Comparison of ENCODE assay signal across 1 cellular context in the genomic region with DNA sequence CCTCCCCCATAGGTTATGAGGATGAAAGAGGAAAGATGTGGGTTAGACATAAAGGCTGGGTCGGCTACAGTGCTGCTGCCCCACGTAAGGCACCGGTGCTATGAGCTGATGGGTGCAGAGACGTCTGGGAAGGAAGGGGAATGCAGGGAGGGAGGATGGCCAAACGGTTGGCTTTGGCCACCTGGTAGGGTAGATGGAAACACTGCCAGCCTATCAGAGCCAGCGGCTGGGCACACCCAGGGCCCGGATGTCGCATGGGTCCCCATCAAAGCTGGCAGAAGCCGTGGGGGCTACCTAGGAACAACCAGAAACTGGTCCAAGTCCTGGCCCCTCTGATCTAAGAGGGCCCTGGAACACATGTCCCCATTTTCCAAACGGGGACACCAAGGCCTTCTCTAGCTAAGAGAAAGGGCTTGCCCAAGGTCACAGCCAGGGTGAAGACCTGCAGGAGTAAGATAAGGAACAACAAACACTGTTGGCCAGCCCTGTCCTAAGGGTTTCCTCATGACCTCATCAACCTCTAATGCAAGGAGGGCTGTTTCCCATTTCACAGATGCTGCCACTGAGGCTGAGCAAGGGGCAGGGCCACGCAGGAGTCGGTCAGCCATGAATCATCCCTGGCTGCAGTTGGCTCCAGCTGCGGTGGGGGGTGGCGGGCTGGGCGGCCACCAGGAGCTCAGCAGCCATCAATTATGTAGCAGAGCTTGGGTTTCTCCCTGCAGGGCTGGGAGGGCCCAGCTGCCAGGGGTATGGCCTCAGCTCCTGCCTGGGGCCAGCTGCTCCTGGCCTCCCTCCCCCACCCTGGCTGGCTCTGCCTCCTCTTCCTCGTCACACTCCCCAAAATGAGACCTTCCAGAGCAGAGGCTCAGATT.
TF ChIP-seq lines count a peak whose summit lies in the region.

No MANE protein-coding gene starts in this region.

TF ChIP-seq in K562, 482 proteins besides CTCF, POLR2A, EP300 and RAD21 (continued from another document and continues in another):
- TF ChIP-seq, protein P1, sequence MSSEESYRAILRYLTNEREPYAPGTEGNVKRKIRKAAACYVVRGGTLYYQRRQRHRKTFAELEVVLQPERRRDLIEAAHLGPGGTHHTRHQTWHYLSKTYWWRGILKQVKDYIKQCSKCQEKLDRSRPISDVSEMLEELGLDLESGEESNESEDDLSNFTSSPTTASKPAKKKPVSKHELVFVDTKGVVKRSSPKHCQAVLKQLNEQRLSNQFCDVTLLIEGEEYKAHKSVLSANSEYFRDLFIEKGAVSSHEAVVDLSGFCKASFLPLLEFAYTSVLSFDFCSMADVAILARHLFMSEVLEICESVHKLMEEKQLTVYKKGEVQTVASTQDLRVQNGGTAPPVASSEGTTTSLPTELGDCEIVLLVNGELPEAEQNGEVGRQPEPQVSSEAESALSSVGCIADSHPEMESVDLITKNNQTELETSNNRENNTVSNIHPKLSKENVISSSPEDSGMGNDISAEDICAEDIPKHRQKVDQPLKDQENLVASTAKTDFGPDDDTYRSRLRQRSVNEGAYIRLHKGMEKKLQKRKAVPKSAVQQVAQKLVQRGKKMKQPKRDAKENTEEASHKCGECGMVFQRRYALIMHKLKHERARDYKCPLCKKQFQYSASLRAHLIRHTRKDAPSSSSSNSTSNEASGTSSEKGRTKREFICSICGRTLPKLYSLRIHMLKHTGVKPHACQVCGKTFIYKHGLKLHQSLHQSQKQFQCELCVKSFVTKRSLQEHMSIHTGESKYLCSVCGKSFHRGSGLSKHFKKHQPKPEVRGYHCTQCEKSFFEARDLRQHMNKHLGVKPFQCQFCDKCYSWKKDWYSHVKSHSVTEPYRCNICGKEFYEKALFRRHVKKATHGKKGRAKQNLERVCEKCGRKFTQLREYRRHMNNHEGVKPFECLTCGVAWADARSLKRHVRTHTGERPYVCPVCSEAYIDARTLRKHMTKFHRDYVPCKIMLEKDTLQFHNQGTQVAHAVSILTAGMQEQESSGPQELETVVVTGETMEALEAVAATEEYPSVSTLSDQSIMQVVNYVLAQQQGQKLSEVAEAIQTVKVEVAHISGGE (CRISPR knock-in tag; IDR thresholded peaks at IDR 0.05) = no peak
- TF ChIP-seq DPF2 (IDR thresholded peaks at IDR 0.05) = peak; percentile 93
- no peak for TF ChIP-seq PPARD (CRISPR knock-in tag; IDR thresholded peaks at IDR 0.05)
- TF ChIP-seq MECOM (CRISPR knock-in tag; IDR thresholded peaks at IDR 0.05) = no peak
- TF ChIP-seq, protein P2, sequence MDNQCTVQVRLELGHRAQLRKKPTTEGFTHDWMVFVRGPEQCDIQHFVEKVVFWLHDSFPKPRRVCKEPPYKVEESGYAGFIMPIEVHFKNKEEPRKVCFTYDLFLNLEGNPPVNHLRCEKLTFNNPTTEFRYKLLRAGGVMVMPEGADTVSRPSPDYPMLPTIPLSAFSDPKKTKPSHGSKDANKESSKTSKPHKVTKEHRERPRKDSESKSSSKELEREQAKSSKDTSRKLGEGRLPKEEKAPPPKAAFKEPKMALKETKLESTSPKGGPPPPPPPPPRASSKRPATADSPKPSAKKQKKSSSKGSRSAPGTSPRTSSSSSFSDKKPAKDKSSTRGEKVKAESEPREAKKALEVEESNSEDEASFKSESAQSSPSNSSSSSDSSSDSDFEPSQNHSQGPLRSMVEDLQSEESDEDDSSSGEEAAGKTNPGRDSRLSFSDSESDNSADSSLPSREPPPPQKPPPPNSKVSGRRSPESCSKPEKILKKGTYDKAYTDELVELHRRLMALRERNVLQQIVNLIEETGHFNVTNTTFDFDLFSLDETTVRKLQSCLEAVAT (IDR thresholded peaks at IDR 0.05) = no peak
- TF ChIP-seq, protein P3, sequence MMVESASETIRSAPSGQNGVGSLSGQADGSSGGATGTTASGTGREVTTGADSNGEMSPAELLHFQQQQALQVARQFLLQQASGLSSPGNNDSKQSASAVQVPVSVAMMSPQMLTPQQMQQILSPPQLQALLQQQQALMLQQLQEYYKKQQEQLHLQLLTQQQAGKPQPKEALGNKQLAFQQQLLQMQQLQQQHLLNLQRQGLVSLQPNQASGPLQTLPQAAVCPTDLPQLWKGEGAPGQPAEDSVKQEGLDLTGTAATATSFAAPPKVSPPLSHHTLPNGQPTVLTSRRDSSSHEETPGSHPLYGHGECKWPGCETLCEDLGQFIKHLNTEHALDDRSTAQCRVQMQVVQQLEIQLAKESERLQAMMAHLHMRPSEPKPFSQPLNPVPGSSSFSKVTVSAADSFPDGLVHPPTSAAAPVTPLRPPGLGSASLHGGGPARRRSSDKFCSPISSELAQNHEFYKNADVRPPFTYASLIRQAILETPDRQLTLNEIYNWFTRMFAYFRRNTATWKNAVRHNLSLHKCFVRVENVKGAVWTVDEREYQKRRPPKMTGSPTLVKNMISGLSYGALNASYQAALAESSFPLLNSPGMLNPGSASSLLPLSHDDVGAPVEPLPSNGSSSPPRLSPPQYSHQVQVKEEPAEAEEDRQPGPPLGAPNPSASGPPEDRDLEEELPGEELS (CRISPR knock-in tag; IDR thresholded peaks at IDR 0.05; ENCODE audit: borderline replicate concordance) = 0 out of 2 replicates have a peak, but pooled peaks have one; percentile 74
- no peak for TF ChIP-seq NCOA2 (IDR thresholded peaks at IDR 0.05; ENCODE audit: partially characterized antibody in 2 of 2)
- no peak for TF ChIP-seq TFAM (CRISPR knock-in tag; conservative IDR thresholded peaks at IDR 0.05)
- 0 out of 2 replicates have a peak, but pooled peaks have one; percentile 36 for TF ChIP-seq MYC (IDR thresholded peaks at IDR 0.05; ENCODE audit: low read depth, low read length)
- TF ChIP-seq MYC (CRISPR knock-in tag; IDR thresholded peaks at IDR 0.05; ENCODE audit: borderline replicate concordance, low read depth) = no peak
- no peak for TF ChIP-seq DDX20 (tag; IDR thresholded peaks at IDR 0.05; ENCODE audit: low read depth)
- no peak for TF ChIP-seq KLF6 (CRISPR knock-in tag; IDR thresholded peaks at IDR 0.05; ENCODE audit: borderline replicate concordance)
- TF ChIP-seq TAL1 (IDR thresholded peaks at IDR 0.05) = peak; percentile 84
- TF ChIP-seq, protein P4, sequence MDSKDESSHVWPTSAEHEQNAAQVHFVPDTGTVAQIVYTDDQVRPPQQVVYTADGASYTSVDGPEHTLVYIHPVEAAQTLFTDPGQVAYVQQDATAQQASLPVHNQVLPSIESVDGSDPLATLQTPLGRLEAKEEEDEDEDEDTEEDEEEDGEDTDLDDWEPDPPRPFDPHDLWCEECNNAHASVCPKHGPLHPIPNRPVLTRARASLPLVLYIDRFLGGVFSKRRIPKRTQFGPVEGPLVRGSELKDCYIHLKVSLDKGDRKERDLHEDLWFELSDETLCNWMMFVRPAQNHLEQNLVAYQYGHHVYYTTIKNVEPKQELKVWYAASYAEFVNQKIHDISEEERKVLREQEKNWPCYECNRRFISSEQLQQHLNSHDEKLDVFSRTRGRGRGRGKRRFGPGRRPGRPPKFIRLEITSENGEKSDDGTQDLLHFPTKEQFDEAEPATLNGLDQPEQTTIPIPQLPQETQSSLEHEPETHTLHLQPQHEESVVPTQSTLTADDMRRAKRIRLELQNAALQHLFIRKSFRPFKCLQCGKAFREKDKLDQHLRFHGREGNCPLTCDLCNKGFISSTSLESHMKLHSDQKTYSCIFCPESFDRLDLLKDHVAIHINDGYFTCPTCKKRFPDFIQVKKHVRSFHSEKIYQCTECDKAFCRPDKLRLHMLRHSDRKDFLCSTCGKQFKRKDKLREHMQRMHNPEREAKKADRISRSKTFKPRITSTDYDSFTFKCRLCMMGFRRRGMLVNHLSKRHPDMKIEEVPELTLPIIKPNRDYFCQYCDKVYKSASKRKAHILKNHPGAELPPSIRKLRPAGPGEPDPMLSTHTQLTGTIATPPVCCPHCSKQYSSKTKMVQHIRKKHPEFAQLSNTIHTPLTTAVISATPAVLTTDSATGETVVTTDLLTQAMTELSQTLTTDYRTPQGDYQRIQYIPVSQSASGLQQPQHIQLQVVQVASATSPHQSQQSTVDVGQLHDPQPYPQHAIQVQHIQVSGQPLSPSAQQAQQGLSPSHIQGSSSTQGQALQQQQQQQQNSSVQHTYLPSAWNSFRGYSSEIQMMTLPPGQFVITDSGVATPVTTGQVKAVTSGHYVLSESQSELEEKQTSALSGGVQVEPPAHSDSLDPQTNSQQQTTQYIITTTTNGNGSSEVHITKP (IDR thresholded peaks at IDR 0.05; ENCODE audit: partially characterized antibody) = peak; percentile 88
- TF ChIP-seq KDM5B (IDR thresholded peaks at IDR 0.05; ENCODE audit: insufficient replicate concordance, low read depth, low read length) = no peak
- TF ChIP-seq, protein P5, sequence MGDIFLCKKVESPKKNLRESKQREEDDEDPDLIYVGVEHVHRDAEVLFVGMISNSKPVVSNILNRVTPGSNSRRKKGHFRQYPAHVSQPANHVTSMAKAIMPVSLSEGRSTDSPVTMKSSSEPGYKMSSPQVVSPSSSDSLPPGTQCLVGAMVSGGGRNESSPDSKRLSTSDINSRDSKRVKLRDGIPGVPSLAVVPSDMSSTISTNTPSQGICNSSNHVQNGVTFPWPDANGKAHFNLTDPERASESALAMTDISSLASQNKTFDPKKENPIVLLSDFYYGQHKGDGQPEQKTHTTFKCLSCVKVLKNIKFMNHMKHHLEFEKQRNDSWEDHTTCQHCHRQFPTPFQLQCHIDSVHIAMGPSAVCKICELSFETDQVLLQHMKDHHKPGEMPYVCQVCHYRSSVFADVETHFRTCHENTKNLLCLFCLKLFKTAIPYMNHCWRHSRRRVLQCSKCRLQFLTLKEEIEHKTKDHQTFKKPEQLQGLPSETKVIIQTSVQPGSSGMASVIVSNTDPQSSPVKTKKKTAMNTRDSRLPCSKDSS (IDR thresholded peaks at IDR 0.05; ENCODE audit: low read depth, partially characterized antibody) = no peak
- TF ChIP-seq, protein P6, sequence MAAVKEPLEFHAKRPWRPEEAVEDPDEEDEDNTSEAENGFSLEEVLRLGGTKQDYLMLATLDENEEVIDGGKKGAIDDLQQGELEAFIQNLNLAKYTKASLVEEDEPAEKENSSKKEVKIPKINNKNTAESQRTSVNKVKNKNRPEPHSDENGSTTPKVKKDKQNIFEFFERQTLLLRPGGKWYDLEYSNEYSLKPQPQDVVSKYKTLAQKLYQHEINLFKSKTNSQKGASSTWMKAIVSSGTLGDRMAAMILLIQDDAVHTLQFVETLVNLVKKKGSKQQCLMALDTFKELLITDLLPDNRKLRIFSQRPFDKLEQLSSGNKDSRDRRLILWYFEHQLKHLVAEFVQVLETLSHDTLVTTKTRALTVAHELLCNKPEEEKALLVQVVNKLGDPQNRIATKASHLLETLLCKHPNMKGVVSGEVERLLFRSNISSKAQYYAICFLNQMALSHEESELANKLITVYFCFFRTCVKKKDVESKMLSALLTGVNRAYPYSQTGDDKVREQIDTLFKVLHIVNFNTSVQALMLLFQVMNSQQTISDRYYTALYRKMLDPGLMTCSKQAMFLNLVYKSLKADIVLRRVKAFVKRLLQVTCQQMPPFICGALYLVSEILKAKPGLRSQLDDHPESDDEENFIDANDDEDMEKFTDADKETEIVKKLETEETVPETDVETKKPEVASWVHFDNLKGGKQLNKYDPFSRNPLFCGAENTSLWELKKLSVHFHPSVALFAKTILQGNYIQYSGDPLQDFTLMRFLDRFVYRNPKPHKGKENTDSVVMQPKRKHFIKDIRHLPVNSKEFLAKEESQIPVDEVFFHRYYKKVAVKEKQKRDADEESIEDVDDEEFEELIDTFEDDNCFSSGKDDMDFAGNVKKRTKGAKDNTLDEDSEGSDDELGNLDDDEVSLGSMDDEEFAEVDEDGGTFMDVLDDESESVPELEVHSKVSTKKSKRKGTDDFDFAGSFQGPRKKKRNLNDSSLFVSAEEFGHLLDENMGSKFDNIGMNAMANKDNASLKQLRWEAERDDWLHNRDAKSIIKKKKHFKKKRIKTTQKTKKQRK (IDR thresholded peaks at IDR 0.05; ENCODE audit: borderline replicate concordance, low read depth, low read length) = no peak
- TF ChIP-seq CREM (IDR thresholded peaks at IDR 0.05; ENCODE audit: low read depth) = peak; percentile 58
- TF ChIP-seq RB1 (IDR thresholded peaks at IDR 0.05; ENCODE audit: low read depth) = peak; percentile 18; the same call in 1 of the 2 replicates
- TF ChIP-seq, protein P7, sequence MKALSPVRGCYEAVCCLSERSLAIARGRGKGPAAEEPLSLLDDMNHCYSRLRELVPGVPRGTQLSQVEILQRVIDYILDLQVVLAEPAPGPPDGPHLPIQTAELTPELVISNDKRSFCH (CRISPR knock-in tag; IDR thresholded peaks at IDR 0.05) = no peak
- TF ChIP-seq, protein P7 (tag; IDR thresholded peaks at IDR 0.05) = peak; percentile 63; the same call in 1 of the 2 replicates
- TF ChIP-seq NFE2 (IDR thresholded peaks at IDR 0.05; ENCODE audit: low read depth) = no peak
- TF ChIP-seq, protein P8, sequence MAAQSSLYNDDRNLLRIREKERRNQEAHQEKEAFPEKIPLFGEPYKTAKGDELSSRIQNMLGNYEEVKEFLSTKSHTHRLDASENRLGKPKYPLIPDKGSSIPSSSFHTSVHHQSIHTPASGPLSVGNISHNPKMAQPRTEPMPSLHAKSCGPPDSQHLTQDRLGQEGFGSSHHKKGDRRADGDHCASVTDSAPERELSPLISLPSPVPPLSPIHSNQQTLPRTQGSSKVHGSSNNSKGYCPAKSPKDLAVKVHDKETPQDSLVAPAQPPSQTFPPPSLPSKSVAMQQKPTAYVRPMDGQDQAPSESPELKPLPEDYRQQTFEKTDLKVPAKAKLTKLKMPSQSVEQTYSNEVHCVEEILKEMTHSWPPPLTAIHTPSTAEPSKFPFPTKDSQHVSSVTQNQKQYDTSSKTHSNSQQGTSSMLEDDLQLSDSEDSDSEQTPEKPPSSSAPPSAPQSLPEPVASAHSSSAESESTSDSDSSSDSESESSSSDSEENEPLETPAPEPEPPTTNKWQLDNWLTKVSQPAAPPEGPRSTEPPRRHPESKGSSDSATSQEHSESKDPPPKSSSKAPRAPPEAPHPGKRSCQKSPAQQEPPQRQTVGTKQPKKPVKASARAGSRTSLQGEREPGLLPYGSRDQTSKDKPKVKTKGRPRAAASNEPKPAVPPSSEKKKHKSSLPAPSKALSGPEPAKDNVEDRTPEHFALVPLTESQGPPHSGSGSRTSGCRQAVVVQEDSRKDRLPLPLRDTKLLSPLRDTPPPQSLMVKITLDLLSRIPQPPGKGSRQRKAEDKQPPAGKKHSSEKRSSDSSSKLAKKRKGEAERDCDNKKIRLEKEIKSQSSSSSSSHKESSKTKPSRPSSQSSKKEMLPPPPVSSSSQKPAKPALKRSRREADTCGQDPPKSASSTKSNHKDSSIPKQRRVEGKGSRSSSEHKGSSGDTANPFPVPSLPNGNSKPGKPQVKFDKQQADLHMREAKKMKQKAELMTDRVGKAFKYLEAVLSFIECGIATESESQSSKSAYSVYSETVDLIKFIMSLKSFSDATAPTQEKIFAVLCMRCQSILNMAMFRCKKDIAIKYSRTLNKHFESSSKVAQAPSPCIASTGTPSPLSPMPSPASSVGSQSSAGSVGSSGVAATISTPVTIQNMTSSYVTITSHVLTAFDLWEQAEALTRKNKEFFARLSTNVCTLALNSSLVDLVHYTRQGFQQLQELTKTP (IDR thresholded peaks at IDR 0.05; ENCODE audit: low read depth in 1 of 2, partially characterized antibody in 2 of 2) = peak in 1 of 2 experiments; percentile 32
- TF ChIP-seq CREBBP (IDR thresholded peaks at IDR 0.05; ENCODE audit: low read depth, low read length) = no peak
- no peak for TF ChIP-seq RBBP5 (IDR thresholded peaks at IDR 0.05; ENCODE audit: borderline replicate concordance, insufficient read depth, low read length, poor library complexity, severe bottlenecking)
- TF ChIP-seq ZNF695 (CRISPR knock-in tag; IDR thresholded peaks at IDR 0.05) = no peak
- TF ChIP-seq MEIS2 (IDR thresholded peaks at IDR 0.05; ENCODE audit: partially characterized antibody) = peak; percentile 94
- no peak for TF ChIP-seq PTRF (tag; IDR thresholded peaks at IDR 0.05)
- TF ChIP-seq TSC22D4 (tag; IDR thresholded peaks at IDR 0.05) = no peak
- no peak for TF ChIP-seq IRF2 (CRISPR knock-in tag; IDR thresholded peaks at IDR 0.05)
